In genomic region chr2:158507679-158508078, GRCh38 we compare ENCODE assay signal across 1 cellular context.
TF ChIP-seq lines count a peak whose summit lies in the region.

No MANE protein-coding gene starts in this region.

TF ChIP-seq in GM12878, 131 proteins besides CTCF, POLR2A, EP300 and RAD21:
- TF ChIP-seq MYC (IDR thresholded peaks at IDR 0.05; ENCODE audit: insufficient read depth, insufficient read length, insufficient replicate concordance, low read length, severe bottlenecking) (no peak), PML (IDR thresholded peaks at IDR 0.05; ENCODE audit: low read length) (no peak), MYB (IDR thresholded peaks at IDR 0.05; ENCODE audit: borderline replicate concordance, low read depth, low read length) (no peak), HSF1 (IDR thresholded peaks at IDR 0.05; ENCODE audit: low read depth, low read length) (no peak), RFX5 (IDR thresholded peaks at IDR 0.05; ENCODE audit: low read depth, low read length) (no peak), ZNF384 (IDR thresholded peaks at IDR 0.05; ENCODE audit: borderline replicate concordance, low read depth, low read length) (no peak), NRF1 (conservative IDR thresholded peaks at IDR 0.05; ENCODE audit: low read depth, low read length) (no peak), SRF (IDR thresholded peaks at IDR 0.05; ENCODE audit: low read depth in 2 of 2, low read length in 2 of 2) (no peak), NR2C2 (IDR thresholded peaks at IDR 0.05; ENCODE audit: borderline replicate concordance, control insufficient read depth, insufficient read length, low read depth) (no peak), EED (IDR thresholded peaks at IDR 0.05; ENCODE audit: low read depth) (no peak), POLR2AphosphoS5 (IDR thresholded peaks at IDR 0.05; ENCODE audit: low read length) (no peak), PKNOX1 (IDR thresholded peaks at IDR 0.05) (no peak), HDAC6 (IDR thresholded peaks at IDR 0.05; ENCODE audit: unreplicated experiment) (no peak), PAX8 (IDR thresholded peaks at IDR 0.05) (no peak), TCF12 (IDR thresholded peaks at IDR 0.05; ENCODE audit: low read depth, low read length) (no peak), CBX3 (IDR thresholded peaks at IDR 0.05; ENCODE audit: borderline replicate concordance, low read depth) (no peak), IKZF2 (IDR thresholded peaks at IDR 0.05) (no peak)
- TF ChIP-seq, protein P1, sequence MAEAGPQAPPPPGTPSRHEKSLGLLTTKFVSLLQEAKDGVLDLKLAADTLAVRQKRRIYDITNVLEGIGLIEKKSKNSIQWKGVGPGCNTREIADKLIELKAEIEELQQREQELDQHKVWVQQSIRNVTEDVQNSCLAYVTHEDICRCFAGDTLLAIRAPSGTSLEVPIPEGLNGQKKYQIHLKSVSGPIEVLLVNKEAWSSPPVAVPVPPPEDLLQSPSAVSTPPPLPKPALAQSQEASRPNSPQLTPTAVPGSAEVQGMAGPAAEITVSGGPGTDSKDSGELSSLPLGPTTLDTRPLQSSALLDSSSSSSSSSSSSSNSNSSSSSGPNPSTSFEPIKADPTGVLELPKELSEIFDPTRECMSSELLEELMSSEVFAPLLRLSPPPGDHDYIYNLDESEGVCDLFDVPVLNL (IDR thresholded peaks at IDR 0.05; ENCODE audit: low read depth, low read length): no peak
- TF ChIP-seq, protein P2, sequence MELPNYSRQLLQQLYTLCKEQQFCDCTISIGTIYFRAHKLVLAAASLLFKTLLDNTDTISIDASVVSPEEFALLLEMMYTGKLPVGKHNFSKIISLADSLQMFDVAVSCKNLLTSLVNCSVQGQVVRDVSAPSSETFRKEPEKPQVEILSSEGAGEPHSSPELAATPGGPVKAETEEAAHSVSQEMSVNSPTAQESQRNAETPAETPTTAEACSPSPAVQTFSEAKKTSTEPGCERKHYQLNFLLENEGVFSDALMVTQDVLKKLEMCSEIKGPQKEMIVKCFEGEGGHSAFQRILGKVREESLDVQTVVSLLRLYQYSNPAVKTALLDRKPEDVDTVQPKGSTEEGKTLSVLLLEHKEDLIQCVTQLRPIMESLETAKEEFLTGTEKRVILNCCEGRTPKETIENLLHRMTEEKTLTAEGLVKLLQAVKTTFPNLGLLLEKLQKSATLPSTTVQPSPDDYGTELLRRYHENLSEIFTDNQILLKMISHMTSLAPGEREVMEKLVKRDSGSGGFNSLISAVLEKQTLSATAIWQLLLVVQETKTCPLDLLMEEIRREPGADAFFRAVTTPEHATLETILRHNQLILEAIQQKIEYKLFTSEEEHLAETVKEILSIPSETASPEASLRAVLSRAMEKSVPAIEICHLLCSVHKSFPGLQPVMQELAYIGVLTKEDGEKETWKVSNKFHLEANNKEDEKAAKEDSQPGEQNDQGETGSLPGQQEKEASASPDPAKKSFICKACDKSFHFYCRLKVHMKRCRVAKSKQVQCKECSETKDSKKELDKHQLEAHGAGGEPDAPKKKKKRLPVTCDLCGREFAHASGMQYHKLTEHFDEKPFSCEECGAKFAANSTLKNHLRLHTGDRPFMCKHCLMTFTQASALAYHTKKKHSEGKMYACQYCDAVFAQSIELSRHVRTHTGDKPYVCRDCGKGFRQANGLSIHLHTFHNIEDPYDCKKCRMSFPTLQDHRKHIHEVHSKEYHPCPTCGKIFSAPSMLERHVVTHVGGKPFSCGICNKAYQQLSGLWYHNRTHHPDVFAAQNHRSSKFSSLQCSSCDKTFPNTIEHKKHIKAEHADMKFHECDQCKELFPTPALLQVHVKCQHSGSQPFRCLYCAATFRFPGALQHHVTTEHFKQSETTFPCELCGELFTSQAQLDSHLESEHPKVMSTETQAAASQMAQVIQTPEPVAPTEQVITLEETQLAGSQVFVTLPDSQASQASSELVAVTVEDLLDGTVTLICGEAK (IDR thresholded peaks at IDR 0.05; ENCODE audit: borderline replicate concordance): no peak
